Comparison of ENCODE assay signal across 1 cellular context in the genomic region with DNA sequence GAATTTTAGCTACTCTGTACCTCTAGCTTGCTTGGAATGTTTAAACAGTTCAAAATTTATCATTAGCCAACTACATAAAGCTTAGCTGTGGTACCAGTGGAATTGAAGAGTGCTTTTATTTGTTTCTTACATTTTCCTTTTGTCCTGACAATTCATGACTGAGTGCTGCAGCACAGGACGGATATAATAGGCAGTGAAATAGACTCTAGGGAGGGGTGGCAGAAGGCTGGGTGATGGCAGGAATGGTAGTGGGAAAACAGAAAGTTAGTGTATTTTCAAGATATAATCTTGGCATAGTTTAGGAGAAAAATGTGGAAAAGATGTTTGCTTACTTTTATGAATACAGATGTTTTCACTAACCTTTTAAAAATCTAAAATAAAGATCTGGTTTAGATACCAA.
TF ChIP-seq lines count a peak whose summit lies in the region.

No MANE protein-coding gene starts in this region.

TF ChIP-seq in GM23338, 12 proteins besides CTCF, POLR2A, EP300 and RAD21:
- TF ChIP-seq, protein P1, sequence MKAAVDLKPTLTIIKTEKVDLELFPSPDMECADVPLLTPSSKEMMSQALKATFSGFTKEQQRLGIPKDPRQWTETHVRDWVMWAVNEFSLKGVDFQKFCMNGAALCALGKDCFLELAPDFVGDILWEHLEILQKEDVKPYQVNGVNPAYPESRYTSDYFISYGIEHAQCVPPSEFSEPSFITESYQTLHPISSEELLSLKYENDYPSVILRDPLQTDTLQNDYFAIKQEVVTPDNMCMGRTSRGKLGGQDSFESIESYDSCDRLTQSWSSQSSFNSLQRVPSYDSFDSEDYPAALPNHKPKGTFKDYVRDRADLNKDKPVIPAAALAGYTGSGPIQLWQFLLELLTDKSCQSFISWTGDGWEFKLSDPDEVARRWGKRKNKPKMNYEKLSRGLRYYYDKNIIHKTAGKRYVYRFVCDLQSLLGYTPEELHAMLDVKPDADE (IDR thresholded peaks at IDR 0.05), result no peak
- TF ChIP-seq EZH2phosphoT487 (IDR thresholded peaks at IDR 0.05; ENCODE audit: unreplicated experiment) (no peak), ZNF114 (CRISPR knock-in tag; IDR thresholded peaks at IDR 0.05) (no peak), JUNB (IDR thresholded peaks at IDR 0.05; ENCODE audit: unreplicated experiment) (no peak), NANOG (IDR thresholded peaks at IDR 0.05; ENCODE audit: borderline replicate concordance) (no peak)
- TF ChIP-seq, protein P2, sequence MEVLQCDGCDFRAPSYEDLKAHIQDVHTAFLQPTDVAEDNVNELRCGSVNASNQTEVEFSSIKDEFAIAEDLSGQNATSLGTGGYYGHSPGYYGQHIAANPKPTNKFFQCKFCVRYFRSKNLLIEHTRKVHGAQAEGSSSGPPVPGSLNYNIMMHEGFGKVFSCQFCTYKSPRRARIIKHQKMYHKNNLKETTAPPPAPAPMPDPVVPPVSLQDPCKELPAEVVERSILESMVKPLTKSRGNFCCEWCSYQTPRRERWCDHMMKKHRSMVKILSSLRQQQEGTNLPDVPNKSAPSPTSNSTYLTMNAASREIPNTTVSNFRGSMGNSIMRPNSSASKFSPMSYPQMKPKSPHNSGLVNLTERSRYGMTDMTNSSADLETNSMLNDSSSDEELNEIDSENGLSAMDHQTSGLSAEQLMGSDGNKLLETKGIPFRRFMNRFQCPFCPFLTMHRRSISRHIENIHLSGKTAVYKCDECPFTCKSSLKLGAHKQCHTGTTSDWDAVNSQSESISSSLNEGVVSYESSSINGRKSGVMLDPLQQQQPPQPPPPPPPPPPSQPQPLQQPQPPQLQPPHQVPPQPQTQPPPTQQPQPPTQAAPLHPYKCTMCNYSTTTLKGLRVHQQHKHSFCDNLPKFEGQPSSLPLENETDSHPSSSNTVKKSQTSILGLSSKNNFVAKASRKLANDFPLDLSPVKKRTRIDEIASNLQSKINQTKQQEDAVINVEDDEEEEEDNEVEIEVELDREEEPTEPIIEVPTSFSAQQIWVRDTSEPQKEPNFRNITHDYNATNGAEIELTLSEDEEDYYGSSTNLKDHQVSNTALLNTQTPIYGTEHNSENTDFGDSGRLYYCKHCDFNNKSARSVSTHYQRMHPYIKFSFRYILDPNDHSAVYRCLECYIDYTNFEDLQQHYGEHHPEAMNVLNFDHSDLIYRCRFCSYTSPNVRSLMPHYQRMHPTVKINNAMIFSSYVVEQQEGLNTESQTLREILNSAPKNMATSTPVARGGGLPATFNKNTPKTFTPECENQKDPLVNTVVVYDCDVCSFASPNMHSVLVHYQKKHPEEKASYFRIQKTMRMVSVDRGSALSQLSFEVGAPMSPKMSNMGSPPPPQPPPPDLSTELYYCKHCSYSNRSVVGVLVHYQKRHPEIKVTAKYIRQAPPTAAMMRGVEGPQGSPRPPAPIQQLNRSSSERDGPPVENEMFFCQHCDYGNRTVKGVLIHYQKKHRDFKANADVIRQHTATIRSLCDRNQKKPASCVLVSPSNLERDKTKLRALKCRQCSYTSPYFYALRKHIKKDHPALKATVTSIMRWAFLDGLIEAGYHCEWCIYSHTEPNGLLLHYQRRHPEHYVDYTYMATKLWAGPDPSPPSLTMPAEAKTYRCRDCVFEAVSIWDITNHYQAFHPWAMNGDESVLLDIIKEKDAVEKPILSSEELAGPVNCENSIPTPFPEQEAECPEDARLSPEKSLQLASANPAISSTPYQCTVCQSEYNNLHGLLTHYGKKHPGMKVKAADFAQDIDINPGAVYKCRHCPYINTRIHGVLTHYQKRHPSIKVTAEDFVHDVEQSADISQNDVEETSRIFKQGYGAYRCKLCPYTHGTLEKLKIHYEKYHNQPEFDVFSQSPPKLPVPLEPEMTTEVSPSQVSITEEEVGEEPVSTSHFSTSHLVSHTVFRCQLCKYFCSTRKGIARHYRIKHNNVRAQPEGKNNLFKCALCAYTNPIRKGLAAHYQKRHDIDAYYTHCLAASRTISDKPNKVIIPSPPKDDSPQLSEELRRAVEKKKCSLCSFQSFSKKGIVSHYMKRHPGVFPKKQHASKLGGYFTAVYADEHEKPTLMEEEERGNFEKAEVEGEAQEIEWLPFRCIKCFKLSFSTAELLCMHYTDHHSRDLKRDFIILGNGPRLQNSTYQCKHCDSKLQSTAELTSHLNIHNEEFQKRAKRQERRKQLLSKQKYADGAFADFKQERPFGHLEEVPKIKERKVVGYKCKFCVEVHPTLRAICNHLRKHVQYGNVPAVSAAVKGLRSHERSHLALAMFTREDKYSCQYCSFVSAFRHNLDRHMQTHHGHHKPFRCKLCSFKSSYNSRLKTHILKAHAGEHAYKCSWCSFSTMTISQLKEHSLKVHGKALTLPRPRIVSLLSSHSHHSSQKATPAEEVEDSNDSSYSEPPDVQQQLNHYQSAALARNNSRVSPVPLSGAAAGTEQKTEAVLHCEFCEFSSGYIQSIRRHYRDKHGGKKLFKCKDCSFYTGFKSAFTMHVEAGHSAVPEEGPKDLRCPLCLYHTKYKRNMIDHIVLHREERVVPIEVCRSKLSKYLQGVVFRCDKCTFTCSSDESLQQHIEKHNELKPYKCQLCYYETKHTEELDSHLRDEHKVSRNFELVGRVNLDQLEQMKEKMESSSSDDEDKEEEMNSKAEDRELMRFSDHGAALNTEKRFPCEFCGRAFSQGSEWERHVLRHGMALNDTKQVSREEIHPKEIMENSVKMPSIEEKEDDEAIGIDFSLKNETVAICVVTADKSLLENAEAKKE (CRISPR knock-in tag; IDR thresholded peaks at IDR 0.05), result no peak
